ENCODE assay signal across 17 cellular contexts in genomic region chr4:182929296-182929695, GRCh38. TPM values are rescaled to one million over a fixed set of nuclear protein-coding genes. Genes with fewer than 3 reads are reported as not detected.
DNase-seq lines count a peak whose midpoint lies in the region; TF ChIP-seq lines count a peak whose summit lies in the region.
"Had no signal": no experiment of that assay in that cellular context is flagged by ENCODE, and none has a peak within 500 bp of the region (broad histone marks: within the 10 kb centered on the region; RNA-seq: fewer than 3 reads in every experiment).

No MANE protein-coding gene starts in this region.

- no peaks in the 10 kb centered on the region for H3K27me3 ChIP-seq in mesendoderm (ENCODE audit: insufficient read depth, low read length, poor library complexity)
- no peaks in the 10 kb centered on the region for H3K27me3 ChIP-seq in CD4-positive, alpha-beta memory T cell (ENCODE audit: insufficient read depth, low read length)
- no peaks in the 10 kb centered on the region for H3K27me3 ChIP-seq in MM.1S (replicated peaks; ENCODE audit: insufficient read depth, low read length)
- H3K27me3 ChIP-seq in prostate gland (replicated peaks; ENCODE audit: insufficient read depth): no peaks in the 10 kb centered on the region

- no peaks in the 10 kb centered on the region for H3K36me3 ChIP-seq in mesendoderm (ENCODE audit: control insufficient read depth, insufficient read depth, low read length)
- H3K36me3 ChIP-seq in CD4-positive, alpha-beta memory T cell (ENCODE audit: insufficient read depth, low read length): no peaks in the 10 kb centered on the region
- H3K36me3 ChIP-seq in MM.1S (replicated peaks; ENCODE audit: insufficient read depth, low read length): no peaks in the 10 kb centered on the region
- H3K36me3 ChIP-seq in prostate gland: no peaks in the 10 kb centered on the region
- H3K36me3 ChIP-seq: heart right ventricle had no signal

- H3K23ac ChIP-seq in mesendoderm (ENCODE audit: low read length): no peak overlapping the region

- H3K4me1 ChIP-seq in mesendoderm (ENCODE audit: control insufficient read depth, low read depth, low read length) (no peaks in the 10 kb centered on the region), MM.1S (ENCODE audit: low read length) (no peaks in the 10 kb centered on the region), prostate gland (replicated peaks) (no peaks in the 10 kb centered on the region)
- H3K4me1 ChIP-seq in CD4-positive, alpha-beta memory T cell (ENCODE audit: insufficient read depth, low read length): no peaks in the 10 kb centered on the region
- H3K4me1 ChIP-seq: heart right ventricle had no signal

- no CpG with 5 or more reads among the region's 3 CpGs for WGBS in mesendoderm (ENCODE audit: extremely low coverage, insufficient coverage, low lambda C conversion rate)
- 83% methylated on average over 3 of the region's 3 CpGs for WGBS in prostate gland

- H3K27ac Mint-ChIP-seq in CD4-positive, alpha-beta memory T cell: no peak overlapping the region
- H3K27ac Mint-ChIP-seq in type B pancreatic cell: no peak overlapping the region
- H3K27ac Mint-ChIP-seq: activated naive CD8-positive, alpha-beta T cell treated with anti-CD3 and anti-CD28 coated beads for 36 hours; memory B cell; stimulated activated naive CD8-positive, alpha-beta T cell treated with anti-CD3 and anti-CD28 coated beads, Interleukin-15, Interleukin-2, amounts not matched to agents 100 ng/mL and 50 ng/mL, for 24 hours had no signal

- no peak overlapping the region for H3K18ac ChIP-seq in mesendoderm (ENCODE audit: low read length)

- H3K27ac ChIP-seq in mesendoderm (ENCODE audit: low read depth, low read length) (no peak overlapping the region), MM.1S (ENCODE audit: low read length) (no peak overlapping the region), prostate gland (no peak overlapping the region)
- H3K27ac ChIP-seq in CD4-positive, alpha-beta memory T cell (ENCODE audit: low read depth, low read length): no peak overlapping the region
- H3K27ac ChIP-seq: heart right ventricle, RWPE1 had no signal

- no peak overlapping the region for H3K4me3 Mint-ChIP-seq in CD4-positive, alpha-beta memory T cell
- no peak overlapping the region for H3K4me3 Mint-ChIP-seq in type B pancreatic cell
- H3K4me3 Mint-ChIP-seq: activated naive CD8-positive, alpha-beta T cell treated with anti-CD3 and anti-CD28 coated beads for 36 hours; CD14-positive monocyte; memory B cell; stimulated activated naive CD8-positive, alpha-beta T cell treated with anti-CD3 and anti-CD28 coated beads, Interleukin-15, Interleukin-2, amounts not matched to agents 100 ng/mL and 50 ng/mL, for 24 hours had no signal

- no peak for TF ChIP-seq POLR2A in prostate gland (IDR thresholded peaks at IDR 0.05)

- H2BK120ac ChIP-seq in mesendoderm (ENCODE audit: low read depth, low read length): no peak overlapping the region

- no peak overlapping the region for H2BK5ac ChIP-seq in mesendoderm (ENCODE audit: low read length)

- H3K36me3 Mint-ChIP-seq in CD4-positive, alpha-beta memory T cell: no peaks in the 10 kb centered on the region
- no peaks in the 10 kb centered on the region for H3K36me3 Mint-ChIP-seq in type B pancreatic cell
- H3K36me3 Mint-ChIP-seq: activated naive CD8-positive, alpha-beta T cell treated with anti-CD3 and anti-CD28 coated beads for 36 hours; CD14-positive monocyte; memory B cell had no signal

- intact Hi-C loops in CD4-positive, alpha-beta memory T cell (cut with micrococcal nuclease): no loop called here
- intact Hi-C loops in prostate gland (cut with DNase I): no loop called here

- POLR2A ChIA-PET in CD4-positive, alpha-beta memory T cell (lab: Charles Lee; ENCODE audit: partially characterized antibody): no interaction called here

- DNase-seq in AG09319 (ENCODE audit: extremely low read depth, low read depth) (peak; percentile 73), LHCN-M2 (ENCODE audit: low read depth) (peak; percentile 55), dedifferentiated amniotic fluid mesenchymal stem cell (ENCODE audit: extremely low spot score) (peak; percentile 87), mesendoderm (peak; percentile 61), MM.1S (no peak), type B pancreatic cell (ENCODE audit: extremely low spot score, unreplicated experiment) (no peak), prostate gland (ENCODE audit: low spot score) (no peak)
- DNase-seq in CD4-positive, alpha-beta memory T cell: no peak
- DNase-seq: activated CD8-positive, alpha-beta memory T cell treated with anti-CD3 and anti-CD28 coated beads, Interleukin-2, amount 50 U/mL, for 4 hours; activated naive CD8-positive, alpha-beta T cell treated with anti-CD3 and anti-CD28 coated beads for 36 hours; heart right ventricle; NCI-H526 treated with DMSO at 0.1 percent for 48 hours; stimulated activated CD4-positive, alpha-beta T cell treated with anti-CD3 and anti-CD28 coated beads, Interleukin-4, amount 100 ng/mL, for 4 hours had no signal

- H3K9me3 Mint-ChIP-seq in CD4-positive, alpha-beta memory T cell: peaks cover 0 to 2% (median 0%) of the 10 kb centered on the region in 8 donors
- no peaks in the 10 kb centered on the region for H3K9me3 Mint-ChIP-seq in type B pancreatic cell
- H3K9me3 Mint-ChIP-seq: activated naive CD8-positive, alpha-beta T cell treated with anti-CD3 and anti-CD28 coated beads for 36 hours; memory B cell; stimulated activated naive CD8-positive, alpha-beta T cell treated with anti-CD3 and anti-CD28 coated beads, Interleukin-15, Interleukin-2, amounts not matched to agents 100 ng/mL and 50 ng/mL, for 24 hours had no signal

- no peak overlapping the region for H3K4ac ChIP-seq in mesendoderm (ENCODE audit: low read depth, low read length)

- no peak overlapping the region for H3K9ac ChIP-seq in mesendoderm (ENCODE audit: low read length)
- H3K9ac ChIP-seq in MM.1S (ENCODE audit: low read length): no peak overlapping the region

- H2AFZ ChIP-seq in MM.1S (ENCODE audit: low read length): no peak overlapping the region

- no peak overlapping the region for H3K4me3 ChIP-seq in mesendoderm (ENCODE audit: low read length)
- H3K4me3 ChIP-seq in CD4-positive, alpha-beta memory T cell (ENCODE audit: low read length in 2 of 2): no peak overlapping the region
- H3K4me3 ChIP-seq in MM.1S (ENCODE audit: low read length): no peak overlapping the region
- H3K4me3 ChIP-seq in prostate gland: no peak overlapping the region
- H3K4me3 ChIP-seq: heart right ventricle had no signal

- no peaks in the 10 kb centered on the region for H3K79me2 ChIP-seq in mesendoderm (ENCODE audit: control insufficient read depth, insufficient read depth, low read length)
- H3K79me2 ChIP-seq in MM.1S (ENCODE audit: low read length): no peaks in the 10 kb centered on the region

- peaks cover 4 to 8% of the 10 kb centered on the region in 2 donors for H3K27me3 Mint-ChIP-seq in CD4-positive, alpha-beta memory T cell
- peaks cover 8% of the 10 kb centered on the region for H3K27me3 Mint-ChIP-seq in type B pancreatic cell

- no peak overlapping the region for H2BK15ac ChIP-seq in mesendoderm (replicated peaks; ENCODE audit: low read depth)

- H4K8ac ChIP-seq in mesendoderm (ENCODE audit: low read depth, low read length): no peak overlapping the region

- no peak overlapping the region for H3K56ac ChIP-seq in mesendoderm (ENCODE audit: low read length)

- H3K9me3 ChIP-seq in CD4-positive, alpha-beta memory T cell (ENCODE audit: control insufficient read depth in 1 of 2, low read length in 2 of 2): no peaks in the 10 kb centered on the region
- H3K9me3 ChIP-seq in MM.1S (replicated peaks; ENCODE audit: insufficient read depth, low read length) (no peaks in the 10 kb centered on the region), prostate gland (no peaks in the 10 kb centered on the region)
- H3K9me3 ChIP-seq: heart right ventricle had no signal

- CTCF ChIA-PET in CD4-positive, alpha-beta memory T cell (lab: Charles Lee; ENCODE audit: partially characterized antibody): interaction anchor here (1.3 to 7.5 kb wide), 2 partner anchors 9 to 11 kb away, joined by 3 to 76 read pairs; no protein-coding TSS in a partner anchor

- H3F3A ChIP-seq in MM.1S (ENCODE audit: insufficient read depth, low read length): no peaks in the 10 kb centered on the region

- no peaks in the 10 kb centered on the region for H3K79me1 ChIP-seq in mesendoderm (ENCODE audit: low read length)

- no peak overlapping the region for H2AK5ac ChIP-seq in mesendoderm (ENCODE audit: low read length)

- peaks cover 0 to 2% (median 0%) of the 10 kb centered on the region in 4 donors for H3K4me1 Mint-ChIP-seq in CD4-positive, alpha-beta memory T cell
- H3K4me1 Mint-ChIP-seq in type B pancreatic cell (ENCODE audit: unreplicated experiment): peaks cover 13% of the 10 kb centered on the region
- H3K4me1 Mint-ChIP-seq: CD14-positive monocyte, memory B cell had no signal

- no peak overlapping the region for H4K5ac ChIP-seq in mesendoderm (ENCODE audit: low read length)

- TF ChIP-seq CTCF in AG09319 (IDR thresholded peaks at IDR 0.05; ENCODE audit: low read depth, low read length) (no peak), MM.1S (IDR thresholded peaks at IDR 0.05; ENCODE audit: low read length) (no peak), type B pancreatic cell (conservative IDR thresholded peaks at IDR 0.05) (no peak), prostate gland (IDR thresholded peaks at IDR 0.05) (no peak)

- no peaks in the 10 kb centered on the region for H3K9me2 ChIP-seq in MM.1S (replicated peaks; ENCODE audit: insufficient read depth, low read length)

- H4K20me1 ChIP-seq in MM.1S (ENCODE audit: insufficient read depth, low read length): no peaks in the 10 kb centered on the region

- no peak overlapping the region for H3K4me2 ChIP-seq in mesendoderm (ENCODE audit: low read length)
- H3K4me2 ChIP-seq in MM.1S (ENCODE audit: low read depth, low read length): no peak overlapping the region

RNA-seq across cellular contexts. Expression of gene DCTD, which starts 12.1 kb away (rescaled TPM):
- total RNA-seq in LHCN-M2 (2014; rRNA removed) (109 and 127 TPM in 2 replicates), type B pancreatic cell (ENCODE audit: low replicate concordance) (58.7 and 80.3 TPM in 2 replicates), prostate gland (10 to 100 TPM; 62.3 to 69.5 TPM)
- polyA plus RNA-seq in LHCN-M2 (2012): 151 TPM
- 70.5 TPM for polyA plus RNA-seq in mesendoderm (2013, experiment 1 of 2)
- 73.6 TPM for polyA plus RNA-seq in mesendoderm (2013, experiment 2 of 2)
- total RNA-seq in CD4-positive, alpha-beta memory T cell: 10 to 100 TPM; 66.6 to 67.7 TPM
- 100 to 1,000 TPM in 1 of 2 donors, 10 to 100 TPM in 1; 86.6 to 119 TPM for polyA plus RNA-seq in CD4-positive, alpha-beta memory T cell

Comparison
In these comparisons a context has a peak if more than half of its experiments do, and no peak if none do; other contexts are left out.
1. DNase-seq: peak in AG09319 (single experiment), LHCN-M2 (single experiment), dedifferentiated amniotic fluid mesenchymal stem cell (single experiment) and mesendoderm (single experiment); none in CD4-positive, alpha-beta memory T cell (0 of 5), MM.1S (single experiment), type B pancreatic cell (single experiment) and prostate gland (single experiment).